ENCODE assay signal across 5 cellular contexts in the genomic region with DNA sequence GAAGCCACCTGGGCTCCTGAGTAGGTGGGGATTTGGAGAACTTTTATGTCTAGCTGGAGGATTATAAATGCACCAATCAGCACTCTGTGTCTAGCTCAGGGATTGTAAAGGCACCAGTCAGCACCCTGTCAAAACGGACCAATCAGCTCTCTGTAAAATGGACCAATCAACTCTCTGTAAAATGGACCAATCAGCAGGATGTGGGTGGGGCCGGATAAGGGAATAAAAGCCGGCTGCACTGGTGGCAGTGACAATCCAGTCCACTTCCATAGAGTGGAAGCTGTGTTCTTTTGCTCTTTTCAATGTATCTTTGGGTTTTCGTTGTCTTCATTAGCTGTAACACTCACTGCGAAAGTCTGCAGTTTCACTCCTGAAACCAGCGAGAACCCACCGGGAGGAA. TPM values are rescaled to one million over a fixed set of nuclear protein-coding genes. Genes with fewer than 3 reads are reported as not detected.
"Had no signal": no experiment of that assay in that cellular context is flagged by ENCODE, and none has a peak within 500 bp of the region (broad histone marks: within the 10 kb centered on the region; RNA-seq: fewer than 3 reads in every experiment).

No MANE protein-coding gene starts in this region.

RNA-seq across cellular contexts. Expression of a gene that starts 38.2 kb away (rescaled TPM):
- total RNA-seq: HepG2, HT-29, HT1080 had no signal
- polyA plus RNA-seq: HepG2, IgD-negative memory B cell, IMR-90 had no signal
